ENCODE assay signal across 17 cellular contexts in genomic region chr7:134882481-134882880, GRCh38.
"Had no signal": no experiment of that assay in that cellular context is flagged by ENCODE, and none has a peak within 500 bp of the region (broad histone marks: within the 10 kb centered on the region; RNA-seq: fewer than 3 reads in every experiment).

No MANE protein-coding gene starts in this region.

- H3K36me3 ChIP-seq: colonic mucosa, ovary, right lobe of liver, stomach had no signal

- DNase-seq: cerebellar nuclear complex; colonic mucosa; dermis blood vessel endothelial cell; erythroblast; foreskin melanocyte; heart left ventricle; hippocampal formation; mammary epithelial cell; mucosa of descending colon; natural killer cell; ovary; right lobe of liver; stimulated activated CD4-positive, alpha-beta T cell treated with anti-CD3 and anti-CD28 coated beads, Interleukin-12 subunit alpha, Interleukin-12 subunit beta, amount 100 ng/mL, for 4 hours; stimulated activated naive CD4-positive, alpha-beta T cell; stomach had no signal

- H3K27ac ChIP-seq: colonic mucosa, ovary, right lobe of liver, skin epidermis had no signal

- H3K4me3 Mint-ChIP-seq: natural killer cell, neural crest cell had no signal

- ATAC-seq: heart left ventricle, mucosa of descending colon, natural killer cell, right lobe of liver had no signal

- H3K9me3 ChIP-seq: colonic mucosa, heart left ventricle, mucosa of descending colon, ovary, right lobe of liver, stomach had no signal

- H3K9me3 Mint-ChIP-seq: natural killer cell, neural crest cell had no signal

- H3K4me1 Mint-ChIP-seq: natural killer cell had no signal

- H3K27me3 ChIP-seq: colonic mucosa, heart left ventricle, ovary, right lobe of liver, stomach had no signal

- H3K27ac Mint-ChIP-seq: natural killer cell had no signal

- H3K4me1 ChIP-seq: colonic mucosa had no signal

- H3K4me3 ChIP-seq: colonic mucosa, heart left ventricle, mucosa of descending colon, ovary, right lobe of liver, skin epidermis, stomach had no signal

- H3K36me3 Mint-ChIP-seq: natural killer cell had no signal
